Comparison of ENCODE assay signal across 1 cellular context in genomic region chr13:112728375-112729126, GRCh38.
TF ChIP-seq lines count a peak whose summit lies in the region.

No MANE protein-coding gene starts in this region.

TF ChIP-seq in HepG2, 621 proteins besides CTCF, POLR2A, EP300 and RAD21:
- TF ChIP-seq, protein P1, sequence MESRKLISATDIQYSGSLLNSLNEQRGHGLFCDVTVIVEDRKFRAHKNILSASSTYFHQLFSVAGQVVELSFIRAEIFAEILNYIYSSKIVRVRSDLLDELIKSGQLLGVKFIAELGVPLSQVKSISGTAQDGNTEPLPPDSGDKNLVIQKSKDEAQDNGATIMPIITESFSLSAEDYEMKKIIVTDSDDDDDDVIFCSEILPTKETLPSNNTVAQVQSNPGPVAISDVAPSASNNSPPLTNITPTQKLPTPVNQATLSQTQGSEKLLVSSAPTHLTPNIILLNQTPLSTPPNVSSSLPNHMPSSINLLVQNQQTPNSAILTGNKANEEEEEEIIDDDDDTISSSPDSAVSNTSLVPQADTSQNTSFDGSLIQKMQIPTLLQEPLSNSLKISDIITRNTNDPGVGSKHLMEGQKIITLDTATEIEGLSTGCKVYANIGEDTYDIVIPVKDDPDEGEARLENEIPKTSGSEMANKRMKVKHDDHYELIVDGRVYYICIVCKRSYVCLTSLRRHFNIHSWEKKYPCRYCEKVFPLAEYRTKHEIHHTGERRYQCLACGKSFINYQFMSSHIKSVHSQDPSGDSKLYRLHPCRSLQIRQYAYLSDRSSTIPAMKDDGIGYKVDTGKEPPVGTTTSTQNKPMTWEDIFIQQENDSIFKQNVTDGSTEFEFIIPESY (CRISPR knock-in tag; IDR thresholded peaks at IDR 0.05) = peak; percentile 91
- TF ChIP-seq ZFP62 (CRISPR knock-in tag; IDR thresholded peaks at IDR 0.05) = no peak
- TF ChIP-seq AGO2 (optimal IDR thresholded peaks at IDR 0.05; ENCODE audit: low read depth, low read length) = peak; percentile 47
- no peak for TF ChIP-seq FOXM1 (CRISPR knock-in tag; IDR thresholded peaks at IDR 0.05)
- TF ChIP-seq MXD4 (CRISPR knock-in tag; IDR thresholded peaks at IDR 0.05) = no peak
- no peak for TF ChIP-seq TAF1 (CRISPR knock-in tag; IDR thresholded peaks at IDR 0.05)
- TF ChIP-seq STAT6 (CRISPR knock-in tag; IDR thresholded peaks at IDR 0.05; ENCODE audit: borderline replicate concordance) = no peak
- peak; percentile 39 for TF ChIP-seq ZBTB38 (CRISPR knock-in tag; IDR thresholded peaks at IDR 0.05)
TF ChIP-seq in HepG2: peak in this region for 3.
